ENCODE assay signal across 26 cellular contexts in the genomic region with DNA sequence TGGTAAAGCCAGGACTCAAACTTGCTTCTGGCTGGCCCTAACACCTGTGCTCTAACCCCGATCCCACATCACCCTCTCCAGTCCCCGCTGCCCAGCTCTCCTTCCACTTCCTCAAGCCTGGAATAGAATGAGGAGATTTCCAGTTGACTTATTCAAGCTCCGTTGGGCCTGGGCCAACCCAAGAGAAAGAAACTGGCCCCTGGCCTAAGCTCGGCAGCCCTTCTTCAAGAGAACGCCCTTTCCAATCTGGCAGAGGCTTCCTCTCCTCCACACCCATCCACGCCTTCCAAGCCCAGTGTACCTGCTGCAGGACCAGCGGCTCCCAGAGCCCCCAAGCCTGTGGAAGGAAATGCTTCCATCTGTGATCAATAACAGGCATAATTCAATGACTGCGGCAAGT. TPM values are rescaled to one million over a fixed set of nuclear protein-coding genes. Genes with fewer than 3 reads are reported as not detected.
DNase-seq lines count a peak whose midpoint lies in the region; ATAC-seq and TF ChIP-seq lines count a peak whose summit lies in the region.
"Had no signal": no experiment of that assay in that cellular context is flagged by ENCODE, and none has a peak within 500 bp of the region (broad histone marks: within the 10 kb centered on the region; RNA-seq: fewer than 3 reads in every experiment).

No MANE protein-coding gene starts in this region.

- H4K20me1 ChIP-seq in osteoblast (ENCODE audit: insufficient read depth, low read length): no peaks in the 10 kb centered on the region

- H3K27ac ChIP-seq in right atrium auricular region (no peak overlapping the region), osteoblast (ENCODE audit: low read depth, low read length) (no peak overlapping the region)
- H3K27ac ChIP-seq: ascending aorta, foreskin keratinocyte, heart left ventricle had no signal

- no peak overlapping the region for H3K4me2 ChIP-seq in osteoblast (ENCODE audit: insufficient read depth, low read length)

- intact Hi-C loops in Right ventricle myocardium superior (cut with DNase I): loop anchor here (2.0 kb wide), 1 partner anchor 53 kb away; no protein-coding TSS in a partner anchor

- H3K4me1 ChIP-seq in right atrium auricular region: no peaks in the 10 kb centered on the region
- H3K4me1 ChIP-seq in osteoblast (ENCODE audit: insufficient read depth, low read length): peaks cover 3% of the 10 kb centered on the region
- H3K4me1 ChIP-seq: ascending aorta, foreskin keratinocyte had no signal

- H3K9me3 ChIP-seq in right atrium auricular region: no peaks in the 10 kb centered on the region
- H3K9me3 ChIP-seq in osteoblast (ENCODE audit: low read depth, low read length): no peaks in the 10 kb centered on the region
- H3K9me3 ChIP-seq: ascending aorta, heart left ventricle had no signal

- DNase-seq in Right ventricle myocardium superior: peak; percentile 62
- no peak for DNase-seq in right atrium auricular region (ENCODE audit: low spot score)
- peak; percentile 68 for DNase-seq in cerebellar cortex (ENCODE audit: low spot score)
- peak; percentile 21 for DNase-seq in osteoblast (ENCODE audit: insufficient read length, low spot score, missing footprints)
- DNase-seq in iPS-NIHi7 (ENCODE audit: extremely low spot score): no peak
- DNase-seq in HT-29 (ENCODE audit: low spot score): no peak
- DNase-seq: activated CD4-positive, alpha-beta T cell treated with anti-CD3 and anti-CD28 coated beads, Interleukin-2, amount 50 U/mL, for 48 hours; activated gamma-delta T cell treated with Interleukin-2 at 50 U/mL for 16 hours; activated naive CD8-positive, alpha-beta T cell treated with anti-CD3 and anti-CD28 coated beads, Interleukin-2, amount 10 ng/mL, durations not matched to agents 7 days and 5 days; activated T-cell treated with anti-CD3 and anti-CD28 coated beads, Interleukin-2, amount 50 U/mL, for 48 hours; CD4-positive, alpha-beta memory T cell; foreskin keratinocyte; GOT3; heart left ventricle; KBM-7; kidney glomerular epithelial cell; NCI-H2107; NK-92 treated with Interleukin-12 subunit alpha and Interleukin-12 subunit beta, amount 100 ng/mL, for 24 hours; small intestine; stimulated activated naive B cell treated with anti-CD40 and anti-IgM and Interleukin-4, amounts not matched to agents 10 μg/mL and 1 μg/mL and 100 μg/mL, for 72 hours had no signal

- H3K27me3 ChIP-seq in right atrium auricular region (no peaks in the 10 kb centered on the region), osteoblast (ENCODE audit: insufficient read depth, low read length) (peaks cover 35% of the 10 kb centered on the region)
- H3K27me3 ChIP-seq: ascending aorta had no signal

- H3K36me3 ChIP-seq in right atrium auricular region (no peaks in the 10 kb centered on the region), osteoblast (ENCODE audit: insufficient read depth, low read length) (no peaks in the 10 kb centered on the region)
- H3K36me3 ChIP-seq: ascending aorta, heart left ventricle had no signal

- no peak overlapping the region for H3K4me3 ChIP-seq in right atrium auricular region
- no peak overlapping the region for H3K4me3 ChIP-seq in osteoblast (ENCODE audit: insufficient read depth, low read length)
- H3K4me3 ChIP-seq: ascending aorta, heart left ventricle, lung had no signal

- H2AFZ ChIP-seq in osteoblast (ENCODE audit: low read length): no peak overlapping the region

- TF ChIP-seq CTCF in right atrium auricular region (IDR thresholded peaks at IDR 0.05): no peak
- TF ChIP-seq CTCF in osteoblast (IDR thresholded peaks at IDR 0.05; ENCODE audit: extremely low read depth, low read depth, low read length): no peak

- H3K79me2 ChIP-seq in osteoblast (ENCODE audit: insufficient read depth, low read length): no peaks in the 10 kb centered on the region

- no peak for ATAC-seq in Right ventricle myocardium superior (ENCODE audit: poor library complexity)
- ATAC-seq in GM21381 (IDR thresholded peaks at IDR 0.05; ENCODE audit: unreplicated experiment): no peak
- ATAC-seq: activated CD4-positive, CD25-positive, alpha-beta regulatory T cell treated with anti-CD3 and anti-CD28 coated beads, Interleukin-2, amount 50 U/mL, for 24 hours; foreskin keratinocyte; SK-N-SH treated with all-trans-retinoic acid at 6 μM for 48 hours; stimulated activated naive B cell treated with anti-CD40 and anti-IgM and Interleukin-4, amounts not matched to agents 10 μg/mL and 1 μg/mL and 100 μg/mL, for 72 hours had no signal

RNA-seq across cellular contexts. Expression of a gene that starts 51.9 kb away (rescaled TPM):
- total RNA-seq in Right ventricle myocardium superior: 1.7 TPM
- total RNA-seq in right atrium auricular region: 1 to 10 TPM; 6.6 to 8.2 TPM
- under 0.01 TPM in 1 of 2 replicates, not detected in the other for total RNA-seq in osteoblast
- 0.05 TPM in 1 of 2 replicates, not detected in the other for total RNA-seq in HT-29 (2014; rRNA removed; shearing (Covaris generic))
- total RNA-seq: activated naive CD8-positive, alpha-beta T cell treated with anti-CD3 and anti-CD28 coated beads, Interleukin-2, amount 10 ng/mL, durations not matched to agents 7 days and 5 days; B cell; CD4-positive, alpha-beta memory T cell; foreskin keratinocyte had no signal

Comparison
In these comparisons a context has a peak if more than half of its experiments do, and no peak if none do; other contexts are left out.
1. DNase-seq: peak in Right ventricle myocardium superior (single experiment), cerebellar cortex (single experiment) and osteoblast (single experiment); none in right atrium auricular region (single experiment), iPS-NIHi7 (single experiment) and HT-29 (single experiment).